9 cellular contexts compared by ENCODE assay signal in the genomic region with DNA sequence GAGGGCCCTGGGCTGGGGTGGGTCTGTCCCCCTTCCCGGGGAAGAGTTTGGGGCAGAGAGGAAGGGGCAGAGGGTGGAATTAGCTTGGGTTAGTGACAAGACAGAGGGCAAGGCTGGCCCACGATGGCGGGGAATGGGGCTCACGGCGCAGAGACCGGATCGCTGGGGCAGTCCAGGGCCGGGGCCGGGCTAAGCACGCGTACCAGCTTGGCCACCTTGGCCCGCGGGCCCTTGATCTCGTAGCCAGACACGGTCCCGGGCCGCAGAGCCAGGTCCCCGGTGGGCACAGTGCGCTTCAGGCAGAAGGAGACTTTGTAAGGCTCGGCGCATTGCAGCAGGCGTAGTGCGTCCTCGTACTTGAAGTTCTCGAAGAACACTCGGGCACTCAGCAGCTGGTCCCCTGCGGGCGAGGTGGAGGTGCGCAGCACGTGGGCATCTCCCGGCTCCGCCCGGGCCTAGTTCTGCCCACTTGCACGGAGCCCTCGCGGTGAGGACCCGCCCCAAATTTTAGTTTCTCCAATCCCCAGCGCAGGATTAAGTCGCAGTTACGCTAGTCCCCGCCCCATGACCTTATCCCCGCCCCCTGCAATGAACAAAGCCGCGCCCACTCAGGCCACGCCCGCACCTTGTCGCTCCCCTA. TPM values are rescaled to one million over a fixed set of nuclear protein-coding genes. Genes with fewer than 3 reads are reported as not detected.
DNase-seq lines count a peak whose midpoint lies in the region; ATAC-seq and TF ChIP-seq lines count a peak whose summit lies in the region.
"Had no signal": no experiment of that assay in that cellular context is flagged by ENCODE, and none has a peak within 500 bp of the region (broad histone marks: within the 10 kb centered on the region; RNA-seq: fewer than 3 reads in every experiment).

No MANE protein-coding gene starts in this region.

- ATAC-seq in T-helper 17 cell (peak; percentile 75), HG03439 (IDR thresholded peaks at IDR 0.05; ENCODE audit: unreplicated experiment) (no peak), GM18907 (IDR thresholded peaks at IDR 0.05; ENCODE audit: unreplicated experiment) (no peak)
- ATAC-seq in natural killer cell treated with Interleukin-12 subunit alpha and Interleukin-12 subunit beta and Interleukin-15 and Interleukin-18, amount 100 ng/mL, for 72 hours, result peak; percentile 23 to 50

- peaks cover 4% of the 10 kb centered on the region for H3K36me3 Mint-ChIP-seq in T-helper 17 cell (ENCODE audit: low read depth)
- no peaks in the 10 kb centered on the region for H3K36me3 Mint-ChIP-seq in natural killer cell treated with Interleukin-12 subunit alpha and Interleukin-12 subunit beta and Interleukin-15 and Interleukin-18, amount 100 ng/mL, for 72 hours

- H3K9me3 ChIP-seq in T-helper 17 cell (ENCODE audit: control insufficient read depth, low read length, poor library complexity, severe bottlenecking) (no peaks in the 10 kb centered on the region), SJCRH30 (replicated peaks) (no peaks in the 10 kb centered on the region)

- H3K27me3 ChIP-seq in SJCRH30, result peaks cover 11% of the 10 kb centered on the region; the same call in 1 of the 2 replicates

- H3K36me3 ChIP-seq in SJCRH30, result no peaks in the 10 kb centered on the region

- in situ Hi-C loops in astrocyte of the spinal cord (cut with HindIII; ENCODE audit: low sequenced_read_pairs), result no loop called here

- H3K4me1 Mint-ChIP-seq in T-helper 17 cell, result peaks cover 18% of the 10 kb centered on the region
- H3K4me1 Mint-ChIP-seq in natural killer cell treated with Interleukin-12 subunit alpha and Interleukin-12 subunit beta and Interleukin-15 and Interleukin-18, amount 100 ng/mL, for 72 hours (ENCODE audit: low read depth in 2 of 2), result peaks cover 12 to 15% of the 10 kb centered on the region in 2 donors

- H3K27me3 Mint-ChIP-seq in T-helper 17 cell, result peaks cover 4% of the 10 kb centered on the region
- H3K27me3 Mint-ChIP-seq in natural killer cell treated with Interleukin-12 subunit alpha and Interleukin-12 subunit beta and Interleukin-15 and Interleukin-18, amount 100 ng/mL, for 72 hours, result peaks cover 0 to 3% of the 10 kb centered on the region in 2 donors

- H3K4me3 Mint-ChIP-seq in T-helper 17 cell, result no peak overlapping the region
- no peak overlapping the region for H3K4me3 Mint-ChIP-seq in natural killer cell treated with Interleukin-12 subunit alpha and Interleukin-12 subunit beta and Interleukin-15 and Interleukin-18, amount 100 ng/mL, for 72 hours

- no peaks in the 10 kb centered on the region for H3K4me1 ChIP-seq in SJCRH30

- H3K27ac ChIP-seq in SJCRH30, result no peak overlapping the region
- H3K27ac ChIP-seq: SK-N-MC had no signal

- no peaks in the 10 kb centered on the region for H3K9me3 Mint-ChIP-seq in natural killer cell treated with Interleukin-12 subunit alpha and Interleukin-12 subunit beta and Interleukin-15 and Interleukin-18, amount 100 ng/mL, for 72 hours

- TF ChIP-seq CTCF in astrocyte of the spinal cord (IDR thresholded peaks at IDR 0.05; ENCODE audit: low read depth, low read length), result no peak

- no peak overlapping the region for H3K27ac Mint-ChIP-seq in T-helper 17 cell
- no peak overlapping the region for H3K27ac Mint-ChIP-seq in natural killer cell treated with Interleukin-12 subunit alpha and Interleukin-12 subunit beta and Interleukin-15 and Interleukin-18, amount 100 ng/mL, for 72 hours

- no peak overlapping the region for H3K4me3 ChIP-seq in astrocyte of the spinal cord (ENCODE audit: low read depth, low read length)
- no peak overlapping the region for H3K4me3 ChIP-seq in SJCRH30
- H3K4me3 ChIP-seq: SK-N-MC had no signal

- DNase-seq in DMS153 treated with DMSO at 0.1 percent for 48 hours (lab: John Stamatoyannopoulos, UW; ENCODE audit: unreplicated experiment) (peak; percentile 8), T-helper 17 cell (peak; percentile 30 to 57 (median 46)), astrocyte of the spinal cord (ENCODE audit: low read depth, low spot score) (peak; percentile 36), MV-4-11 (lab: John Stamatoyannopoulos, UW) (no peak), SJCRH30 (no peak)
- DNase-seq in natural killer cell treated with Interleukin-12 subunit alpha and Interleukin-12 subunit beta and Interleukin-15 and Interleukin-18, amount 100 ng/mL, for 72 hours (ENCODE audit: low spot score), result no peak

RNA-seq across cellular contexts. Expression of gene HIPK4, which starts 8.6 kb away (rescaled TPM):
- not detected for total RNA-seq in T-helper 17 cell
- total RNA-seq in natural killer cell treated with Interleukin-12 subunit alpha and Interleukin-12 subunit beta and Interleukin-15 and Interleukin-18, amount 100 ng/mL, for 72 hours, result not detected
- total RNA-seq in SJCRH30 (2014; rRNA removed; shearing (Covaris generic)), result 0.10 TPM in 1 of 2 replicates, not detected in the other

RNA-seq across cellular contexts. Expression of gene PRX, which starts 14.6 kb away (rescaled TPM):
- total RNA-seq in T-helper 17 cell, result 1 to 10 TPM; 1.5 to 1.7 TPM
- under 1 TPM; 0.48 to 0.78 TPM for total RNA-seq in natural killer cell treated with Interleukin-12 subunit alpha and Interleukin-12 subunit beta and Interleukin-15 and Interleukin-18, amount 100 ng/mL, for 72 hours
- total RNA-seq in SJCRH30 (2014; rRNA removed; shearing (Covaris generic)), result 2.9 and 4.0 TPM in 2 replicates

RNA-seq across cellular contexts. Expression of gene SERTAD1, which starts 27.3 kb away (rescaled TPM):
- 10 to 100 TPM; 18.1 to 19.4 TPM for total RNA-seq in T-helper 17 cell
- 10 to 100 TPM; 11.2 to 21.5 TPM for total RNA-seq in natural killer cell treated with Interleukin-12 subunit alpha and Interleukin-12 subunit beta and Interleukin-15 and Interleukin-18, amount 100 ng/mL, for 72 hours
- total RNA-seq in SJCRH30 (2014; rRNA removed; shearing (Covaris generic)), result 4.4 and 5.3 TPM in 2 replicates

RNA-seq across cellular contexts. Expression of gene SERTAD3, which starts 45.6 kb away (rescaled TPM):
- total RNA-seq in T-helper 17 cell, result 10 to 100 TPM; 23.5 to 24.6 TPM
- total RNA-seq in natural killer cell treated with Interleukin-12 subunit alpha and Interleukin-12 subunit beta and Interleukin-15 and Interleukin-18, amount 100 ng/mL, for 72 hours, result 10 to 100 TPM; 12.8 to 13.2 TPM
- 29.7 and 35.6 TPM in 2 replicates for total RNA-seq in SJCRH30 (2014; rRNA removed; shearing (Covaris generic))

RNA-seq across cellular contexts. Expression of gene PLD3, which starts 50.0 kb away (rescaled TPM):
- total RNA-seq in T-helper 17 cell, result 10 to 100 TPM; 75.4 to 77.1 TPM
- 10 to 100 TPM; 67.4 to 92.0 TPM for total RNA-seq in natural killer cell treated with Interleukin-12 subunit alpha and Interleukin-12 subunit beta and Interleukin-15 and Interleukin-18, amount 100 ng/mL, for 72 hours
- 287 and 295 TPM in 2 replicates for total RNA-seq in SJCRH30 (2014; rRNA removed; shearing (Covaris generic))

Comparison
In these comparisons a context has a peak if more than half of its experiments do, and no peak if none do; other contexts are left out.
1. DNase-seq: peak in DMS153 treated with DMSO at 0.1 percent for 48 hours (single experiment), T-helper 17 cell (3 of 3) and astrocyte of the spinal cord (single experiment); none in natural killer cell treated with Interleukin-12 subunit alpha and Interleukin-12 subunit beta and Interleukin-15 and Interleukin-18, amount 100 ng/mL, for 72 hours (single experiment), MV-4-11 (single experiment) and SJCRH30 (0 of 2).
2. ATAC-seq: peak in T-helper 17 cell (single experiment) and natural killer cell treated with Interleukin-12 subunit alpha and Interleukin-12 subunit beta and Interleukin-15 and Interleukin-18, amount 100 ng/mL, for 72 hours (2 of 2); none in HG03439 (single experiment) and GM18907 (single experiment).